Comparison of ENCODE assay signal across 1 cellular context in the genomic region with DNA sequence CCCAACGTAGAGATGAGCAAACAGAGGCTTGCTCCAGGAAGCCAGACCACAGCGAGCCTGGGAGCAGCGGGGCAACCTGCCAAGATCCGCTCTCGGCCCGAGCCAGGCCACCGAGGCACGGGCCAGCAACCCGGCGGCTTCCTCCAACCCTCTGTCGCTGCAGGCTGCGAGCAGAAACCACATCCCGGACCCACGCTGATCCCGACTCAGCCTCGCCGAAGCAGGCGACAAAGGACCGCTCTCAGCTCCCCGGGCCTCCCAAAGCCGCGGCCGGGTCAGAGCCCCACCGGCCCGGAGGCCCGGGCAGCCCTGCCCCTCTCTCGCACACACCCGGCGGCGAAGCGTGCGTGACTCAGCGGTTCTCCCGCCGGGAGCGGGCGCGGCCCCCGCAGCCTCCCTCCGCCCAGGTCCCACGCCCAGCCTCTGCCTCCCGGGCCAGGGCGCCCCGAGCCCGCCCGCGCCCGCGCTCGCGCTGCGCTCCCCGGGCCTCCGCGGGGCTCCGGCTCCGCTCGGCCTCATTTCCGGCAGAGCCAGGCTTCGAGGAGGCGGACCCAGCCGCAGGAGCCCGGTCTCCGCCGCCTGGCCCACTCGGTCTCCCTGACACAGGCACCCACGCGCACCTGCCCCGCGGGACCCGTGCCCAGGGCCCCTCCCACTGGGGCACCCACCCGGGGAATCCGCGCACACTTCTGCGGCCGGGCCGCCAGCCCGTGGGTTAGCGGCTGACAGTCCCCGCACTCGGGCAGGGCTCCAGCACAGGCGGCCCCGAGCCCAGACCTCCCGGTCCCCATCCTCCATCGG.
TF ChIP-seq lines count a peak whose summit lies in the region.

No MANE protein-coding gene starts in this region.

TF ChIP-seq in H1, 55 proteins besides CTCF, POLR2A, EP300 and RAD21 (continued from another document):
- TF ChIP-seq GABPA (IDR thresholded peaks at IDR 0.05; ENCODE audit: borderline replicate concordance, insufficient read depth, low read length), result peak; percentile 23; the same call in 1 of the 2 replicates
- peak; percentile 85 for TF ChIP-seq SUZ12 (IDR thresholded peaks at IDR 0.05; ENCODE audit: low read length)
- peak; percentile 76 for TF ChIP-seq EZH2 (IDR thresholded peaks at IDR 0.05; ENCODE audit: low read depth, low read length, severe bottlenecking)
- no peak for TF ChIP-seq SIN3A (conservative IDR thresholded peaks at IDR 0.05 in 1 of 2, IDR thresholded peaks at IDR 0.05 in 1 of 2; ENCODE audit: low read depth in 1 of 2, low read length in 2 of 2)
- no peak for TF ChIP-seq CTBP2 (IDR thresholded peaks at IDR 0.05; ENCODE audit: borderline replicate concordance, insufficient read depth, insufficient read length, low read length)
- no peak for TF ChIP-seq HDAC2 (IDR thresholded peaks at IDR 0.05; ENCODE audit: borderline replicate concordance in 1 of 2, low read depth in 2 of 2, low read length in 2 of 2)
- no peak for TF ChIP-seq SRF (IDR thresholded peaks at IDR 0.05; ENCODE audit: low read depth, low read length)
- TF ChIP-seq, protein P1, sequence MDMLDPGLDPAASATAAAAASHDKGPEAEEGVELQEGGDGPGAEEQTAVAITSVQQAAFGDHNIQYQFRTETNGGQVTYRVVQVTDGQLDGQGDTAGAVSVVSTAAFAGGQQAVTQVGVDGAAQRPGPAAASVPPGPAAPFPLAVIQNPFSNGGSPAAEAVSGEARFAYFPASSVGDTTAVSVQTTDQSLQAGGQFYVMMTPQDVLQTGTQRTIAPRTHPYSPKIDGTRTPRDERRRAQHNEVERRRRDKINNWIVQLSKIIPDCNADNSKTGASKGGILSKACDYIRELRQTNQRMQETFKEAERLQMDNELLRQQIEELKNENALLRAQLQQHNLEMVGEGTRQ (IDR thresholded peaks at IDR 0.05; ENCODE audit: low read length), result no peak
